In genomic region chr1:18875107-18875795, GRCh38 we compare ENCODE assay signal across 8 cellular contexts. TPM values are rescaled to one million over a fixed set of nuclear protein-coding genes. Genes with fewer than 3 reads are reported as not detected.
DNase-seq lines count a peak whose midpoint lies in the region; ATAC-seq and TF ChIP-seq lines count a peak whose summit lies in the region.

No MANE protein-coding gene starts in this region.

- H3K27ac ChIP-seq in ovary (no peak overlapping the region), thyroid gland (no peak overlapping the region)

- H3K27me3 ChIP-seq in ovary (no peaks in the 10 kb centered on the region), thyroid gland (no peaks in the 10 kb centered on the region)

- no peak for TF ChIP-seq POLR2A in ovary (IDR thresholded peaks at IDR 0.05)
- TF ChIP-seq POLR2A in thyroid gland (IDR thresholded peaks at IDR 0.05), result no peak
- TF ChIP-seq POLR2A in GM18505 (IDR thresholded peaks at IDR 0.05; ENCODE audit: borderline replicate concordance, extremely low read depth, insufficient read depth, insufficient read length), result no peak

- H3K9me3 ChIP-seq in ovary (no peaks in the 10 kb centered on the region), thyroid gland (no peaks in the 10 kb centered on the region)

- no peak overlapping the region for H3K4me3 ChIP-seq in ovary
- H3K4me3 ChIP-seq in thyroid gland (replicated peaks in 1 of 3), result no peak overlapping the region

- no peaks in the 10 kb centered on the region for H3K36me3 ChIP-seq in ovary
- H3K36me3 ChIP-seq in thyroid gland, result no peaks in the 10 kb centered on the region

- WGBS in ovary, 3 donors, result 28 to 40% (median 34%) methylated on average over 20 of the region's 20 CpGs
- WGBS in thyroid gland, 2 donors, result 59 to 80% methylated on average over 2 to 14 of the region's 20 CpGs

- ATAC-seq in GM18505 (IDR thresholded peaks at IDR 0.05; ENCODE audit: unreplicated experiment), result no peak

- TF ChIP-seq EP300 in ovary (IDR thresholded peaks at IDR 0.05), result no peak

- intact Hi-C loops in ovary (cut with DNase I) (no loop called here), thyroid gland (cut with DNase I) (no loop called here)

- peak; percentile 34 for DNase-seq in DMS153 treated with DMSO at 0.1 percent for 48 hours (lab: John Stamatoyannopoulos, UW; ENCODE audit: unreplicated experiment)
- DNase-seq in SK-N-DZ (ENCODE audit: low spot score), result peak; percentile 86
- DNase-seq in activated naive CD4-positive, alpha-beta T cell treated with Interleukin-2 at 50 U/mL for 16 hours, result peak; percentile 66
- DNase-seq in globus pallidus (ENCODE audit: low spot score), result peak; percentile 80
- DNase-seq in ovary, result peak; percentile 62 to 83 (median 74)
- peak; percentile 82 to 83 for DNase-seq in thyroid gland

- H3K4me1 ChIP-seq in ovary (ENCODE audit: insufficient read depth) (no peaks in the 10 kb centered on the region), thyroid gland (peaks cover 0 to 3% of the 10 kb centered on the region in 2 donors)

- peak; percentile 65; the same call in 1 of the 2 replicates for TF ChIP-seq CTCF in LNCAP (IDR thresholded peaks at IDR 0.05)
- TF ChIP-seq CTCF in ovary (IDR thresholded peaks at IDR 0.05), result peak; percentile 15 to 49 (median 26)
- TF ChIP-seq CTCF in thyroid gland (IDR thresholded peaks at IDR 0.05), result peak; percentile 50 to 86 (median 68)

RNA-seq across cellular contexts. Expression of gene TAS1R2, which starts 15.8 kb away (rescaled TPM):
- polyA plus RNA-seq in SK-N-DZ (2014; cell fraction: cytosol; rRNA removed), result not detected in 2 replicates
- polyA plus RNA-seq in SK-N-DZ (2014; cell fraction: nucleus; rRNA removed), result not detected in 2 replicates
- not detected for total RNA-seq in ovary
- not detected for polyA plus RNA-seq in ovary
- not detected for total RNA-seq in thyroid gland

RNA-seq across cellular contexts. Expression of gene ALDH4A1, which starts 27.1 kb away (rescaled TPM):
- 17.8 and 24.8 TPM in 2 replicates for polyA plus RNA-seq in SK-N-DZ (2014; cell fraction: cytosol; rRNA removed)
- polyA plus RNA-seq in SK-N-DZ (2014; cell fraction: nucleus; rRNA removed), result 45.7 and 51.6 TPM in 2 replicates
- 10 to 100 TPM in 1 of 7 donors, 1 to 10 TPM in 6; 4.4 to 13.9 (median 8.0) TPM for total RNA-seq in ovary
- polyA plus RNA-seq in ovary, result 1 to 10 TPM; 2.8 to 9.7 TPM
- total RNA-seq in thyroid gland, result 10 to 100 TPM in 3 of 4 donors, 1 to 10 TPM in 1; 5.4 to 29.9 (median 18.6) TPM

Comparison
In these comparisons a context has a peak if more than half of its experiments do, and no peak if none do; other contexts are left out.
1. DNase-seq: peak in every context shown above with its lines; median percentile 86 in SK-N-DZ; 82 in thyroid gland; 80 in globus pallidus; 74 in ovary; 66 in activated naive CD4-positive, alpha-beta T cell treated with Interleukin-2 at 50 U/mL for 16 hours; 34 in DMS153 treated with DMSO at 0.1 percent for 48 hours.